ENCODE assay signal across 9 cellular contexts in genomic region chr4:164307262-164307661, GRCh38.
"Had no signal": no experiment of that assay in that cellular context is flagged by ENCODE, and none has a peak within 500 bp of the region (broad histone marks: within the 10 kb centered on the region; RNA-seq: fewer than 3 reads in every experiment).

No MANE protein-coding gene starts in this region.

- H3K9me3 ChIP-seq: HAP-1 had no signal

- H3K27ac ChIP-seq: GM23248, HL-60 had no signal

- H3K4me1 ChIP-seq: HAP-1 had no signal

- H3K4me3 Mint-ChIP-seq: HFFc6, IgD-negative memory B cell had no signal

- H3K27ac Mint-ChIP-seq: HFFc6, IgD-negative memory B cell had no signal

- H3K4me1 Mint-ChIP-seq: IgD-negative memory B cell had no signal

- H3K36me3 Mint-ChIP-seq: IgD-negative memory B cell had no signal

- H3K27me3 Mint-ChIP-seq: IgD-negative memory B cell had no signal

- FAIRE-seq: HepG2 had no signal

- ATAC-seq: HCT116, HepG2 had no signal

- DNase-seq: GM23248, H7, HFFc6, KBM-7 had no signal

- H3K9ac ChIP-seq: GM23248 had no signal

- H3K9me3 Mint-ChIP-seq: IgD-negative memory B cell had no signal

- H3K4me3 ChIP-seq: GM23248, HAP-1 had no signal

- H3K36me3 ChIP-seq: HAP-1 had no signal

- H2AFZ ChIP-seq: GM23248 had no signal
